10 cellular contexts compared by ENCODE assay signal in the genomic region with DNA sequence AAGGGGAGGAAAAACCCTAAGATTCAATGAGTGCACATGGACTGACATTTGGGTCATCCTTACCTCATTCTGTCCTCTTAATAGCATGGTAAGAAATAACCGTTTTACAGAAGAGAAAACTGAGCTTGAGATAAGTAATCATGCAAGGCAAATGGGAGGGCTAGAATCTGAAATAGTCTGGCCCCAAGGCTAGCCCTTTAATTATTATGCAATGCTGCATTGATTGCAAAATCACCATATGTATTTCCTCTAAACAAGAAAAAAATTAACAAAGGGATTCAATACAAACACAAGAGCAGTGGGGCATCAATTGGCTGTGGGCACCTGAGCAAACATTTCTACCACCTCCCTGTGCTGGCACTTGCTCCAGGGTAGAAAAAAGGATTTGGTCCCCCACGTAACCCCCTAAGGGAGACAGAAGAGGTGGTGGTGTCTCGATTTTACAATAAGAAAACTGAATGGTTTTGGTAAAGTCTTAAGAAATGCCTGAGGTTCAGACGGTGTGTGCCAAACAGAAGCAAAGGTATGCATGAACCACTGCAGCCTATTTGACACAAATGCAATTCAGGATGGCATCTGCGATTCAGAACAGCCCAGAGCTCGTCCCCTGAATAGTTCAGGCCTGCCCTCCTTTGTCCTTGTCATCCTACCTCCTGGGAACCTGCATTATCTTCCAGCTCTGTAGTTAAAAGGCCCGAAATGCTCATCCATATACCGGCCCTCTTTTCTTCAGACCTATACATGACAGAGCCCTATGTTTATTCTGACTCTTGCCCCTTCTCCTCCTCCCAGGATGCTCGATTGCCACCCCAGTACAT. TPM values are rescaled to one million over a fixed set of nuclear protein-coding genes. Genes with fewer than 3 reads are reported as not detected.
DNase-seq lines count a peak whose midpoint lies in the region; ATAC-seq, FAIRE-seq and TF ChIP-seq lines count a peak whose summit lies in the region.
"Had no signal": no experiment of that assay in that cellular context is flagged by ENCODE, and none has a peak within 500 bp of the region (broad histone marks: within the 10 kb centered on the region; RNA-seq: fewer than 3 reads in every experiment).

No MANE protein-coding gene starts in this region.

- ATAC-seq in HG03095 (IDR thresholded peaks at IDR 0.05; ENCODE audit: unreplicated experiment), result peak; percentile 37
- peak; percentile 42 for ATAC-seq in left lung
- no peak for ATAC-seq in GM19328 (IDR thresholded peaks at IDR 0.05; ENCODE audit: unreplicated experiment)

- H3K27me3 ChIP-seq in left lung, result no peaks in the 10 kb centered on the region
- no peaks in the 10 kb centered on the region for H3K27me3 ChIP-seq in Peyer's patch

- peaks cover 10 to 49% of the 10 kb centered on the region in 2 donors for H3K4me1 ChIP-seq in left lung
- H3K4me1 ChIP-seq in Peyer's patch, result peaks cover 0 to 10% (median 4%) of the 10 kb centered on the region in 4 donors

- intact Hi-C loops in activated T-helper 1 cell treated with anti-CD3 and anti-CD28 coated beads, Interleukin-12 subunit alpha, Interleukin-12 subunit beta, Interleukin-2, Interleukin-4 antibody, amounts not matched to agents 30 ng/mL and 10 ng/mL and 1 ng/mL, durations not matched to agents 14 hours and 24 hours and 36 hours (cut with micrococcal nuclease), result no loop called here
- intact Hi-C loops in left lung (cut with DNase I), result no loop called here

- no peak overlapping the region for H3K4me3 Mint-ChIP-seq in activated T-helper 1 cell treated with anti-CD3 and anti-CD28 coated beads, Interleukin-12 subunit alpha, Interleukin-12 subunit beta, Interleukin-2, Interleukin-4 antibody, amounts not matched to agents 30 ng/mL and 10 ng/mL and 1 ng/mL, durations not matched to agents 14 hours and 24 hours and 36 hours

- no peak for TF ChIP-seq POLR2A in GM12892 (IDR thresholded peaks at IDR 0.05; ENCODE audit: low read depth, low read length)
- TF ChIP-seq POLR2A in Peyer's patch (IDR thresholded peaks at IDR 0.05), result no peak

- peaks cover 3% of the 10 kb centered on the region for H3K9me3 Mint-ChIP-seq in activated T-helper 1 cell treated with anti-CD3 and anti-CD28 coated beads, Interleukin-12 subunit alpha, Interleukin-12 subunit beta, Interleukin-2, Interleukin-4 antibody, amounts not matched to agents 30 ng/mL and 10 ng/mL and 1 ng/mL, durations not matched to agents 14 hours and 24 hours and 36 hours

- H3K36me3 ChIP-seq in left lung (no peaks in the 10 kb centered on the region), Peyer's patch (no peaks in the 10 kb centered on the region)

- H3K27ac ChIP-seq in left lung (peak overlapping the region in 1 of 2 donors; percentile 30), Peyer's patch (no peak overlapping the region)

- H3K27me3 Mint-ChIP-seq in activated T-helper 1 cell treated with anti-CD3 and anti-CD28 coated beads, Interleukin-12 subunit alpha, Interleukin-12 subunit beta, Interleukin-2, Interleukin-4 antibody, amounts not matched to agents 30 ng/mL and 10 ng/mL and 1 ng/mL, durations not matched to agents 14 hours and 24 hours and 36 hours (ENCODE audit: insufficient read depth), result no peaks in the 10 kb centered on the region

- no peak for DNase-seq in GM12892 (ENCODE audit: insufficient read length)
- DNase-seq in activated T-helper 1 cell treated with anti-CD3 and anti-CD28 coated beads, Interleukin-12 subunit alpha, Interleukin-12 subunit beta, Interleukin-2, Interleukin-4 antibody, amounts not matched to agents 30 ng/mL and 10 ng/mL and 1 ng/mL, durations not matched to agents 14 hours and 24 hours and 36 hours (ENCODE audit: low spot score), result no peak
- no peak for DNase-seq in left lung
- DNase-seq in Peyer's patch, result no peak
- no peak for DNase-seq in anterior cingulate cortex (lab: John Stamatoyannopoulos, UW)
- no peak for DNase-seq in NCI-H526 treated with DMSO at 0.1 percent for 48 hours (lab: John Stamatoyannopoulos, UW)
- DNase-seq: NCI-H510A treated with DMSO at 0.1 percent for 48 hours had no signal

- H3K4me3 ChIP-seq in left lung, result no peak overlapping the region
- no peak overlapping the region for H3K4me3 ChIP-seq in Peyer's patch

- peaks cover 76% of the 10 kb centered on the region for H3K4me1 Mint-ChIP-seq in activated T-helper 1 cell treated with anti-CD3 and anti-CD28 coated beads, Interleukin-12 subunit alpha, Interleukin-12 subunit beta, Interleukin-2, Interleukin-4 antibody, amounts not matched to agents 30 ng/mL and 10 ng/mL and 1 ng/mL, durations not matched to agents 14 hours and 24 hours and 36 hours (ENCODE audit: low read depth)

- TF ChIP-seq CTCF in left lung (IDR thresholded peaks at IDR 0.05) (no peak), Peyer's patch (IDR thresholded peaks at IDR 0.05) (no peak)

- H3K9me3 ChIP-seq in left lung (no peaks in the 10 kb centered on the region), Peyer's patch (no peaks in the 10 kb centered on the region)

- peak; percentile 24 for FAIRE-seq in GM12892 (lab: Jason Lieb, UNC)
- FAIRE-seq: endothelial cell of umbilical vein had no signal

- peaks cover 4% of the 10 kb centered on the region for H3K36me3 Mint-ChIP-seq in activated T-helper 1 cell treated with anti-CD3 and anti-CD28 coated beads, Interleukin-12 subunit alpha, Interleukin-12 subunit beta, Interleukin-2, Interleukin-4 antibody, amounts not matched to agents 30 ng/mL and 10 ng/mL and 1 ng/mL, durations not matched to agents 14 hours and 24 hours and 36 hours (ENCODE audit: low read depth)

- H3K27ac Mint-ChIP-seq in activated T-helper 1 cell treated with anti-CD3 and anti-CD28 coated beads, Interleukin-12 subunit alpha, Interleukin-12 subunit beta, Interleukin-2, Interleukin-4 antibody, amounts not matched to agents 30 ng/mL and 10 ng/mL and 1 ng/mL, durations not matched to agents 14 hours and 24 hours and 36 hours, result peak overlapping the region; percentile 14

RNA-seq across cellular contexts. Expression of gene PIP4K2A, which starts 23.6 kb away (rescaled TPM):
- 66.0 TPM for polyA plus RNA-seq in GM12892 (2012; ENCODE audit: missing spikeins)
- 92.7 and 104 TPM in 2 replicates for total RNA-seq in activated T-helper 1 cell treated with anti-CD3 and anti-CD28 coated beads, Interleukin-12 subunit alpha, Interleukin-12 subunit beta, Interleukin-2, Interleukin-4 antibody, amounts not matched to agents 30 ng/mL and 10 ng/mL and 1 ng/mL, durations not matched to agents 14 hours and 24 hours and 36 hours
- total RNA-seq in left lung, result 10 to 100 TPM; 41.0 to 53.8 TPM
- total RNA-seq in Peyer's patch, result 10 to 100 TPM in 2 of 4 donors, 1 to 10 TPM in 2; 6.8 to 34.7 (median 15.4) TPM
